Comparison of ENCODE assay signal across 11 cellular contexts in the genomic region with DNA sequence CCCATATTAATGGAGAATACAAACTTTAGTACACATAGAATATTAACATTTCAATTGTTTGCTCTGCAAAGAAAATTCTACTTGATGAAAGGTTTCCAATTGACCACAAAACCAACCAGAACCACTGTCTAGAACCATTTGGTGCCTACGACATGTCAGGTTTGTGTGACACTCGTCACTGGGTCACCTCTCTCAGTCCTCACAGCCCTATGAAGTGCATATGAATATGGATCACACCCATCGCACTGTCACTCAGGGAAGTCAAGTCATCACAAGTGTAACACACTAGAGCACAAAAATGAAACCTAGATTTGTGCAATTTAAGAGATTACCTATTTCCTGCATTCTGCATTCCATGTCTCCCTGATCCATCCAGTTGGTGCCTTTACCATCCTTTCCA. TPM values are rescaled to one million over a fixed set of nuclear protein-coding genes. Genes with fewer than 3 reads are reported as not detected.
DNase-seq lines count a peak whose midpoint lies in the region; ATAC-seq and TF ChIP-seq lines count a peak whose summit lies in the region.
"Had no signal": no experiment of that assay in that cellular context is flagged by ENCODE, and none has a peak within 500 bp of the region (broad histone marks: within the 10 kb centered on the region; RNA-seq: fewer than 3 reads in every experiment).

No MANE protein-coding gene starts in this region.

- no peaks in the 10 kb centered on the region for H3K9me3 Mint-ChIP-seq in activated CD4-positive, alpha-beta T cell treated with anti-CD3 and anti-CD28 coated beads for 36 hours (ENCODE audit: low read depth)
- H3K9me3 Mint-ChIP-seq in activated naive CD8-positive, alpha-beta T cell treated with anti-CD3 and anti-CD28 coated beads, Interleukin-2, amount 10 ng/mL, durations not matched to agents 7 days and 5 days = no peaks in the 10 kb centered on the region

- CTCF ChIA-PET in activated CD4-positive, alpha-beta T cell treated with anti-CD3 and anti-CD28 coated beads for 36 hours (lab: Charles Lee) = interaction anchor here (1.1 to 2.2 kb wide), 3 partner anchors 17 to 40 kb away, joined by 3 to 7 read pairs (median 3); no protein-coding TSS in a partner anchor

- H3K4me1 Mint-ChIP-seq in activated CD4-positive, alpha-beta T cell treated with anti-CD3 and anti-CD28 coated beads for 36 hours = peaks cover 80% of the 10 kb centered on the region
- peaks cover 64% of the 10 kb centered on the region for H3K4me1 Mint-ChIP-seq in activated naive CD8-positive, alpha-beta T cell treated with anti-CD3 and anti-CD28 coated beads, Interleukin-2, amount 10 ng/mL, durations not matched to agents 7 days and 5 days

- no peaks in the 10 kb centered on the region for H3K27me3 Mint-ChIP-seq in activated CD4-positive, alpha-beta T cell treated with anti-CD3 and anti-CD28 coated beads for 36 hours
- no peaks in the 10 kb centered on the region for H3K27me3 Mint-ChIP-seq in activated naive CD8-positive, alpha-beta T cell treated with anti-CD3 and anti-CD28 coated beads, Interleukin-2, amount 10 ng/mL, durations not matched to agents 7 days and 5 days

- H3K27ac ChIP-seq in osteoblast (ENCODE audit: low read depth, low read length) = peak overlapping the region; percentile 68

- H3K27me3 ChIP-seq in osteoblast (ENCODE audit: insufficient read depth, low read length) = no peaks in the 10 kb centered on the region

- POLR2A ChIA-PET in activated CD4-positive, alpha-beta T cell treated with anti-CD3 and anti-CD28 coated beads for 36 hours (lab: Charles Lee) = interaction anchor here (1.0 to 1.4 kb wide), 3 partner anchors 22 to 108 kb away, joined by 3 to 18 read pairs (median 4); a partner anchor contains a TSS
- POLR2A ChIA-PET in activated naive CD8-positive, alpha-beta T cell treated with anti-CD3 and anti-CD28 coated beads, Interleukin-2, amount 10 ng/mL, durations not matched to agents 7 days and 5 days (lab: Charles Lee) = interaction anchor here (1.4 to 3.0 kb wide), 3 partner anchors 38 to 64 kb away, joined by 3 to 28 read pairs (median 11); a partner anchor contains a TSS

- intact Hi-C loops in activated CD4-positive, alpha-beta T cell treated with anti-CD3 and anti-CD28 coated beads for 36 hours (cut with DNase I, micrococcal nuclease) = loop anchor here in 1 of 2 experiments (10.0 kb wide), 1 partner anchor 424 kb away; no protein-coding TSS in a partner anchor

- no peaks in the 10 kb centered on the region for H3K9me3 ChIP-seq in osteoblast (ENCODE audit: low read depth, low read length)

- peak overlapping the region; percentile 28 for H3K4me3 Mint-ChIP-seq in activated CD4-positive, alpha-beta T cell treated with anti-CD3 and anti-CD28 coated beads for 36 hours
- peak overlapping the region; percentile 77 for H3K4me3 Mint-ChIP-seq in activated naive CD8-positive, alpha-beta T cell treated with anti-CD3 and anti-CD28 coated beads, Interleukin-2, amount 10 ng/mL, durations not matched to agents 7 days and 5 days

- no peak overlapping the region for H3K4me2 ChIP-seq in osteoblast (ENCODE audit: insufficient read depth, low read length)

- H2AFZ ChIP-seq in osteoblast (ENCODE audit: low read length) = no peak overlapping the region

- H3K4me3 ChIP-seq in osteoblast (ENCODE audit: insufficient read depth, low read length) = no peak overlapping the region

- peaks cover 48% of the 10 kb centered on the region for H3K79me2 ChIP-seq in osteoblast (ENCODE audit: insufficient read depth, low read length)

- ATAC-seq in activated CD4-positive, alpha-beta T cell treated with anti-CD3 and anti-CD28 coated beads for 36 hours = peak; percentile 34
- ATAC-seq in HG03280 (IDR thresholded peaks at IDR 0.05; ENCODE audit: unreplicated experiment) (peak; percentile 10), HG02798 (IDR thresholded peaks at IDR 0.05; ENCODE audit: poor library complexity, unreplicated experiment) (no peak)
- no peak for ATAC-seq in activated naive CD8-positive, alpha-beta T cell treated with anti-CD3 and anti-CD28 coated beads, Interleukin-2, amount 10 ng/mL, durations not matched to agents 7 days and 5 days (ENCODE audit: low read depth)

- no peak for TF ChIP-seq CTCF in osteoblast (IDR thresholded peaks at IDR 0.05; ENCODE audit: extremely low read depth, low read depth, low read length)

- H3K4me1 ChIP-seq in osteoblast (ENCODE audit: insufficient read depth, low read length) = peaks cover 43% of the 10 kb centered on the region

- H3K36me3 ChIP-seq in osteoblast (ENCODE audit: insufficient read depth, low read length) = peaks cover 8% of the 10 kb centered on the region

- no peaks in the 10 kb centered on the region for H4K20me1 ChIP-seq in osteoblast (ENCODE audit: insufficient read depth, low read length)

- peak; percentile 42 for DNase-seq in activated CD4-positive, alpha-beta T cell treated with anti-CD3 and anti-CD28 coated beads for 36 hours
- no peak for DNase-seq in activated CD4-positive, alpha-beta T cell treated with anti-CD3 and anti-CD28 coated beads for 4 hours
- DNase-seq in activated naive CD8-positive, alpha-beta T cell treated with anti-CD3 and anti-CD28 coated beads, Interleukin-2, amount 10 ng/mL, durations not matched to agents 7 days and 5 days = no peak
- DNase-seq in osteoblast (ENCODE audit: insufficient read length, low spot score, missing footprints) = no peak
- no peak for DNase-seq in DMS79 treated with DMSO at 0.1 percent for 48 hours (lab: John Stamatoyannopoulos, UW)
- DNase-seq in SKM-1 (lab: John Stamatoyannopoulos, UW; ENCODE audit: unreplicated experiment) = no peak
- DNase-seq: 8988T; NCI-H1436 treated with DMSO at 0.1 percent for 48 hours; stimulated activated CD4-positive, alpha-beta T cell treated with anti-CD3 and anti-CD28 coated beads, Interleukin-12 subunit alpha, Interleukin-12 subunit beta, amount 100 ng/mL, for 4 hours had no signal

- peaks cover 32% of the 10 kb centered on the region for H3K36me3 Mint-ChIP-seq in activated CD4-positive, alpha-beta T cell treated with anti-CD3 and anti-CD28 coated beads for 36 hours (ENCODE audit: low read depth)
- H3K36me3 Mint-ChIP-seq in activated naive CD8-positive, alpha-beta T cell treated with anti-CD3 and anti-CD28 coated beads, Interleukin-2, amount 10 ng/mL, durations not matched to agents 7 days and 5 days = peaks cover 27% of the 10 kb centered on the region

- peak overlapping the region; percentile 76 for H3K27ac Mint-ChIP-seq in activated CD4-positive, alpha-beta T cell treated with anti-CD3 and anti-CD28 coated beads for 36 hours
- H3K27ac Mint-ChIP-seq in activated naive CD8-positive, alpha-beta T cell treated with anti-CD3 and anti-CD28 coated beads, Interleukin-2, amount 10 ng/mL, durations not matched to agents 7 days and 5 days = peak overlapping the region; percentile 93

RNA-seq across cellular contexts. Expression of a gene that starts 43.7 kb away (rescaled TPM):
- 10 to 100 TPM; 60.6 to 72.9 TPM for total RNA-seq in activated CD4-positive, alpha-beta T cell treated with anti-CD3 and anti-CD28 coated beads for 36 hours
- total RNA-seq in activated naive CD8-positive, alpha-beta T cell treated with anti-CD3 and anti-CD28 coated beads, Interleukin-2, amount 10 ng/mL, durations not matched to agents 7 days and 5 days = 10 to 100 TPM; 64.9 to 68.1 TPM
- 34.2 and 37.6 TPM in 2 replicates for total RNA-seq in osteoblast

Comparison
In these comparisons a context has a peak if more than half of its experiments do, and no peak if none do; other contexts are left out.
1. ATAC-seq: peak in activated CD4-positive, alpha-beta T cell treated with anti-CD3 and anti-CD28 coated beads for 36 hours (single experiment) and HG03280 (single experiment); none in activated naive CD8-positive, alpha-beta T cell treated with anti-CD3 and anti-CD28 coated beads, Interleukin-2, amount 10 ng/mL, durations not matched to agents 7 days and 5 days (single experiment) and HG02798 (single experiment).